In the genomic region with DNA sequence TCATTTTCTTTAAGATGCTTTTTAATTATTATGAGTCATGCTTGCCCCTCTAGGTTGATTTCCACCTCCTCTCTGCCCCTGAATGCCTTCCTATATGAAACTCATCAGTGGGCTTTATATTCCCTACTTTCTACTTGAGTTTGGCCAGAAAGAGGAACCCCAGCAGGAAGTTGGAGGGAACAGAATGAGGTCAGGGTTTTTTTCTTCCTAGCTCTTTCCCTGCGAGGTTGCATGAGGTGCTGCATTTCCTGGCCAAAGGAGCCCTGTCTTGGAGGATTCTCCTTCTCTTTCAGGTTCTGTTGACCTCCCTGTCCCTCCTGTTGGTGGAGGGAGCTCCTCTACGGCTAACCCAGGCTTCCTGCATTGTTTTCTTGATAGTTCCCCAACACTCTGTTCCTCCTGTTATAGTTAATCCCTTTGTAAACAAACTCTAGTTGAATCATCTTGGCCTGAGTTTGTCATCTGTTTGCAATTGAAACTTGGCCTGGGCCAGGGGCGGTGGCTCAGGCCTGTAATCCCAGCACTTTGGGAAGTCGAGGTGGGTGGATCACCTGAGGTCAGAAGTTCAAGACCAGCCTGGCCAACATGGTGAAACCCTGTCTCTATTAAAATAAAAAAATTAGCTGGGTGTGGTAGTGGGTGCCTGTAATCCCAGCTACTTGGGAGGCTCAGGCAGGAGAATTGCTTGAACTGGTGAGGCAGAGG, we compare ENCODE assay signal across 11 cellular contexts. TPM values are rescaled to one million over a fixed set of nuclear protein-coding genes. Genes with fewer than 3 reads are reported as not detected.
A peak's percentile ranks its signal among the peaks of the same experiment; 100 is the strongest.
DNase-seq lines count a peak whose midpoint lies in the region; ATAC-seq and TF ChIP-seq lines count a peak whose summit lies in the region.
"Had no signal": no experiment of that assay in that cellular context is flagged by ENCODE, and none has a peak within 500 bp of the region (broad histone marks: within the 10 kb centered on the region; RNA-seq: fewer than 3 reads in every experiment).

No MANE protein-coding gene starts in this region.

- peak overlapping the region; percentile 19; the same call in 1 of the 2 replicates for H3K4me3 Mint-ChIP-seq in HFFc6
- H3K4me3 Mint-ChIP-seq: nephron progenitor cell had no signal

- no peaks in the 10 kb centered on the region; the same call in 1 of the 2 replicates for H3K9me3 Mint-ChIP-seq in HFFc6

- H3K27me3 Mint-ChIP-seq in HFFc6 (ENCODE audit: insufficient read depth), result peaks cover 2% of the 10 kb centered on the region; the same call in 1 of the 2 replicates

- no peak for ATAC-seq in HG03097 (IDR thresholded peaks at IDR 0.05; ENCODE audit: low FRiP score, unreplicated experiment)

- peaks cover 7% of the 10 kb centered on the region for H3K4me1 Mint-ChIP-seq in HFFc6 (ENCODE audit: low read depth)
- H3K4me1 Mint-ChIP-seq: nephron progenitor cell had no signal

- no peaks in the 10 kb centered on the region for H3K36me3 Mint-ChIP-seq in HFFc6 (ENCODE audit: low read depth)

- H3K27ac Mint-ChIP-seq in HFFc6, result no peak overlapping the region
- H3K27ac Mint-ChIP-seq: nephron progenitor cell had no signal

- no peak for TF ChIP-seq CTCF in HFFc6 (IDR thresholded peaks at IDR 0.05)

- peak; percentile 5 for DNase-seq in Ammon's horn (ENCODE audit: low spot score)
- DNase-seq in HFFc6, result peak; percentile 8
- DNase-seq in SKM-1 (lab: John Stamatoyannopoulos, UW; ENCODE audit: unreplicated experiment), result peak; percentile 18
- DNase-seq in iris pigment epithelial cell (ENCODE audit: low read depth), result peak; percentile 86
- no peak for DNase-seq in activated CD4-positive, alpha-beta T cell treated with anti-CD3 and anti-CD28 coated beads, Interleukin-2, amount 50 U/mL, for 4 hours
- DNase-seq in activated T-cell treated with anti-CD3 and anti-CD28 coated beads for 4 hours, result no peak
- DNase-seq in activated effector memory CD4-positive, alpha-beta T cell treated with anti-CD3 and anti-CD28 coated beads, Interleukin-2, amount 50 U/mL, for 16 hours, result no peak
- DNase-seq: glutamatergic neuron, nephron progenitor cell, Right ventricle myocardium superior had no signal

RNA-seq across cellular contexts. Expression of a gene that starts 15.3 kb away (rescaled TPM):
- not detected for total RNA-seq in HFFc6 (2021; fragmentation: NEBNext Ultra II Directional; extraction: Animal tissue kit (Norgen Biotek cat#: 25700))
- total RNA-seq: Right ventricle myocardium superior had no signal

RNA-seq across cellular contexts. Expression of a gene that starts 52.2 kb away (rescaled TPM):
- total RNA-seq in HFFc6 (2021; fragmentation: NEBNext Ultra II Directional; extraction: Animal tissue kit (Norgen Biotek cat#: 25700)), result 100 to 1,000 TPM; 145 to 162 (median 150) TPM

Comparison
In these comparisons a context has a peak if more than half of its experiments do, and no peak if none do; other contexts are left out.
1. DNase-seq: peak in Ammon's horn (single experiment), HFFc6 (single experiment), SKM-1 (single experiment) and iris pigment epithelial cell (single experiment); none in activated CD4-positive, alpha-beta T cell treated with anti-CD3 and anti-CD28 coated beads, Interleukin-2, amount 50 U/mL, for 4 hours (0 of 2), activated T-cell treated with anti-CD3 and anti-CD28 coated beads for 4 hours (single experiment) and activated effector memory CD4-positive, alpha-beta T cell treated with anti-CD3 and anti-CD28 coated beads, Interleukin-2, amount 50 U/mL, for 16 hours (single experiment).